8 cellular contexts compared by ENCODE assay signal in genomic region chr1:21622466-21623315, GRCh38. TPM values are rescaled to one million over a fixed set of nuclear protein-coding genes. Genes with fewer than 3 reads are reported as not detected.
DNase-seq lines count a peak whose midpoint lies in the region; ATAC-seq and TF ChIP-seq lines count a peak whose summit lies in the region.

No MANE protein-coding gene starts in this region.

- H3K9me3 ChIP-seq in CD4-positive, alpha-beta memory T cell (ENCODE audit: control insufficient read depth in 1 of 2, low read length in 2 of 2), result no peaks in the 10 kb centered on the region
- H3K9me3 ChIP-seq in OCI-LY1 (ENCODE audit: low read length), result no peaks in the 10 kb centered on the region

- H3K27ac Mint-ChIP-seq in CD4-positive, alpha-beta memory T cell, result no peak overlapping the region
- no peak overlapping the region for H3K27ac Mint-ChIP-seq in activated naive CD8-positive, alpha-beta T cell treated with anti-CD3 and anti-CD28 coated beads, Interleukin-2, amount 10 ng/mL, durations not matched to agents 7 days and 5 days

- no peaks in the 10 kb centered on the region for H3K4me1 ChIP-seq in CD4-positive, alpha-beta memory T cell (ENCODE audit: insufficient read depth, low read length)
- H3K4me1 ChIP-seq in OCI-LY1 (ENCODE audit: insufficient read depth, low read length, severe bottlenecking), result no peaks in the 10 kb centered on the region

- peak overlapping the region; percentile 65 for H3K4me2 ChIP-seq in OCI-LY1 (ENCODE audit: low read length)

- H3K9me2 ChIP-seq in OCI-LY1 (ENCODE audit: low read depth, low read length), result no peaks in the 10 kb centered on the region

- no peak overlapping the region for H2AFZ ChIP-seq in OCI-LY1 (ENCODE audit: low read length)

- H3K4me3 Mint-ChIP-seq in CD4-positive, alpha-beta memory T cell, result peak overlapping the region in 7 of 8 donors; percentile 57 to 82 (median 69)
- H3K4me3 Mint-ChIP-seq in activated naive CD8-positive, alpha-beta T cell treated with anti-CD3 and anti-CD28 coated beads, Interleukin-2, amount 10 ng/mL, durations not matched to agents 7 days and 5 days, result peak overlapping the region; percentile 71

- CTCF ChIA-PET in CD4-positive, alpha-beta memory T cell (lab: Charles Lee; ENCODE audit: partially characterized antibody), result no interaction called here

- no peak for TF ChIP-seq CTCF in OCI-LY1 (IDR thresholded peaks at IDR 0.05; ENCODE audit: low read length)

- no peaks in the 10 kb centered on the region for H3F3A ChIP-seq in OCI-LY1 (ENCODE audit: insufficient read depth, low read length)

- H3K36me3 ChIP-seq in CD4-positive, alpha-beta memory T cell (ENCODE audit: insufficient read depth, low read length), result no peaks in the 10 kb centered on the region
- no peaks in the 10 kb centered on the region for H3K36me3 ChIP-seq in OCI-LY1 (ENCODE audit: insufficient read depth, low read length)

- no peaks in the 10 kb centered on the region for H3K9me3 Mint-ChIP-seq in CD4-positive, alpha-beta memory T cell
- H3K9me3 Mint-ChIP-seq in activated naive CD8-positive, alpha-beta T cell treated with anti-CD3 and anti-CD28 coated beads, Interleukin-2, amount 10 ng/mL, durations not matched to agents 7 days and 5 days, result no peaks in the 10 kb centered on the region

- intact Hi-C loops in CD4-positive, alpha-beta memory T cell (cut with micrococcal nuclease), result no loop called here

- H3K4me3 ChIP-seq in CD4-positive, alpha-beta memory T cell (ENCODE audit: low read length in 2 of 2), result peak overlapping the region in 1 of 2 donors; percentile 19
- peak overlapping the region; percentile 48 for H3K4me3 ChIP-seq in OCI-LY1 (ENCODE audit: low read depth, low read length, poor library complexity, severe bottlenecking)

- H3K27ac ChIP-seq in CD4-positive, alpha-beta memory T cell (ENCODE audit: low read depth, low read length), result no peak overlapping the region
- no peak overlapping the region for H3K27ac ChIP-seq in OCI-LY1 (ENCODE audit: low read depth, low read length, poor library complexity, severe bottlenecking)

- H3K9ac ChIP-seq in OCI-LY1 (ENCODE audit: low read length), result no peak overlapping the region

- DNase-seq in CD4-positive, alpha-beta memory T cell, result peak in 4 of 5 donors; percentile 28 to 37 (median 32)
- DNase-seq in activated naive CD8-positive, alpha-beta T cell treated with anti-CD3 and anti-CD28 coated beads, Interleukin-2, amount 10 ng/mL, durations not matched to agents 7 days and 5 days, result peak; percentile 76
- DNase-seq in kidney tubule cell (ENCODE audit: low spot score), result peak; percentile 39
- peak; percentile 4 for DNase-seq in stimulated activated CD8-positive, alpha-beta memory T cell treated with anti-CD3 and anti-CD28 coated beads, Interleukin-15, amount 100 ng/mL, for 1 hour (ENCODE audit: low read depth)
- no peak for DNase-seq in SW480 (ENCODE audit: low spot score)
- no peak for DNase-seq in cerebellar cortex (ENCODE audit: low spot score)
- DNase-seq in inferior parietal cortex (ENCODE audit: extremely low spot score), result no peak

- no peaks in the 10 kb centered on the region for H3K79me2 ChIP-seq in OCI-LY1 (ENCODE audit: insufficient read depth, low read length)

- peaks cover 5 to 16% (median 10%) of the 10 kb centered on the region in 4 donors for H3K4me1 Mint-ChIP-seq in CD4-positive, alpha-beta memory T cell
- peaks cover 6% of the 10 kb centered on the region for H3K4me1 Mint-ChIP-seq in activated naive CD8-positive, alpha-beta T cell treated with anti-CD3 and anti-CD28 coated beads, Interleukin-2, amount 10 ng/mL, durations not matched to agents 7 days and 5 days

- H3K27me3 Mint-ChIP-seq in CD4-positive, alpha-beta memory T cell, result peaks cover 10 to 14% of the 10 kb centered on the region in 2 donors
- H3K27me3 Mint-ChIP-seq in activated naive CD8-positive, alpha-beta T cell treated with anti-CD3 and anti-CD28 coated beads, Interleukin-2, amount 10 ng/mL, durations not matched to agents 7 days and 5 days, result peaks cover 24% of the 10 kb centered on the region

- peak; percentile 71 for ATAC-seq in activated naive CD8-positive, alpha-beta T cell treated with anti-CD3 and anti-CD28 coated beads, Interleukin-2, amount 10 ng/mL, durations not matched to agents 7 days and 5 days (ENCODE audit: low read depth)

- H3K27me3 ChIP-seq in CD4-positive, alpha-beta memory T cell (ENCODE audit: insufficient read depth, low read length), result no peaks in the 10 kb centered on the region
- H3K27me3 ChIP-seq in OCI-LY1 (ENCODE audit: insufficient read depth, low read length), result no peaks in the 10 kb centered on the region

- POLR2A ChIA-PET in CD4-positive, alpha-beta memory T cell (lab: Charles Lee; ENCODE audit: partially characterized antibody), result no interaction called here
- POLR2A ChIA-PET in activated naive CD8-positive, alpha-beta T cell treated with anti-CD3 and anti-CD28 coated beads, Interleukin-2, amount 10 ng/mL, durations not matched to agents 7 days and 5 days (lab: Charles Lee), result no interaction called here

- H4K20me1 ChIP-seq in OCI-LY1 (ENCODE audit: insufficient read depth, low read length), result no peaks in the 10 kb centered on the region

- no peaks in the 10 kb centered on the region for H3K36me3 Mint-ChIP-seq in CD4-positive, alpha-beta memory T cell
- no peaks in the 10 kb centered on the region for H3K36me3 Mint-ChIP-seq in activated naive CD8-positive, alpha-beta T cell treated with anti-CD3 and anti-CD28 coated beads, Interleukin-2, amount 10 ng/mL, durations not matched to agents 7 days and 5 days

RNA-seq across cellular contexts. Expression of gene RAP1GAP, which starts 46.5 kb away (rescaled TPM):
- total RNA-seq in CD4-positive, alpha-beta memory T cell, result under 1 TPM; 0.23 to 0.72 TPM
- polyA plus RNA-seq in CD4-positive, alpha-beta memory T cell, result not detected
- total RNA-seq in activated naive CD8-positive, alpha-beta T cell treated with anti-CD3 and anti-CD28 coated beads, Interleukin-2, amount 10 ng/mL, durations not matched to agents 7 days and 5 days, result under 1 TPM; 0.37 to 0.69 TPM

Comparison
In these comparisons a context has a peak if more than half of its experiments do, and no peak if none do; other contexts are left out.
1. DNase-seq: peak in CD4-positive, alpha-beta memory T cell (4 of 5), activated naive CD8-positive, alpha-beta T cell treated with anti-CD3 and anti-CD28 coated beads, Interleukin-2, amount 10 ng/mL, durations not matched to agents 7 days and 5 days (single experiment), kidney tubule cell (single experiment) and stimulated activated CD8-positive, alpha-beta memory T cell treated with anti-CD3 and anti-CD28 coated beads, Interleukin-15, amount 100 ng/mL, for 1 hour (single experiment); none in SW480 (single experiment), cerebellar cortex (single experiment) and inferior parietal cortex (single experiment).